Comparison of ENCODE assay signal across 8 cellular contexts in genomic region chr10:102642553-102643345, GRCh38. TPM values are rescaled to one million over a fixed set of nuclear protein-coding genes. Genes with fewer than 3 reads are reported as not detected.
DNase-seq lines count a peak whose midpoint lies in the region; ATAC-seq and TF ChIP-seq lines count a peak whose summit lies in the region.

No MANE protein-coding gene starts in this region.

- WGBS in endodermal cell (ENCODE audit: insufficient coverage in 1 of 2, insufficient read length in 1 of 2), 2 experiments = 0% methylated on average over 13 to 71 of the region's 73 CpGs
- no CpG with 5 or more reads among the region's 73 CpGs for WGBS in mesendoderm (ENCODE audit: extremely low coverage, insufficient coverage, low lambda C conversion rate)

- peaks cover 26% of the 10 kb centered on the region for H3K79me2 ChIP-seq in mesendoderm (ENCODE audit: control insufficient read depth, insufficient read depth, low read length)

- H2AK5ac ChIP-seq in mesendoderm (ENCODE audit: low read length) = no peak overlapping the region

- ATAC-seq in GM18909 (IDR thresholded peaks at IDR 0.05; ENCODE audit: poor library complexity, unreplicated experiment) = peak; percentile 0
- no peak for ATAC-seq in HG02884 (IDR thresholded peaks at IDR 0.05; ENCODE audit: unreplicated experiment)

- H3K4me3 Mint-ChIP-seq in endodermal cell = peak overlapping the region; percentile 85

- H2BK120ac ChIP-seq in mesendoderm (ENCODE audit: low read depth, low read length) = peak overlapping the region; percentile 65

- H3K9me3 ChIP-seq in A673 (ENCODE audit: low read depth, low read length, poor library complexity, severe bottlenecking) = no peaks in the 10 kb centered on the region
- no peaks in the 10 kb centered on the region for H3K9me3 ChIP-seq in endodermal cell (ENCODE audit: control insufficient read depth, low read length)

- H3K27ac ChIP-seq in A673 (ENCODE audit: low read depth, low read length, poor library complexity, severe bottlenecking) (peak overlapping the region; percentile 88), endodermal cell (ENCODE audit: low read depth, low read length) (peak overlapping the region; percentile 94), mesendoderm (ENCODE audit: low read depth, low read length) (peak overlapping the region; percentile 97), substantia nigra (ENCODE audit: low read depth, low read length, poor library complexity, severe bottlenecking) (peak overlapping the region; percentile 99)

- H3K9ac ChIP-seq in endodermal cell (ENCODE audit: extremely low read depth, low read length, poor library complexity, severe bottlenecking) (peak overlapping the region; percentile 85), mesendoderm (ENCODE audit: low read length) (peak overlapping the region; percentile 84)

- no peak overlapping the region for H2BK5ac ChIP-seq in mesendoderm (ENCODE audit: low read length)

- POLR2A ChIA-PET in A673 (lab: Charles Lee; ENCODE audit: low non-redundant PET) = no interaction called here

- no peaks in the 10 kb centered on the region for H3K36me3 Mint-ChIP-seq in endodermal cell (ENCODE audit: low read depth)

- H3K36me3 ChIP-seq in A673 (ENCODE audit: insufficient read depth, low read length, poor library complexity, severe bottlenecking) = no peaks in the 10 kb centered on the region
- H3K36me3 ChIP-seq in endodermal cell (ENCODE audit: control insufficient read depth, insufficient read depth, low read length) = no peaks in the 10 kb centered on the region
- H3K36me3 ChIP-seq in mesendoderm (ENCODE audit: control insufficient read depth, insufficient read depth, low read length) = no peaks in the 10 kb centered on the region

- peak overlapping the region; percentile 89 for H3K23ac ChIP-seq in mesendoderm (ENCODE audit: low read length)

- H3K27me3 Mint-ChIP-seq in endodermal cell (ENCODE audit: insufficient read depth) = no peaks in the 10 kb centered on the region

- peak overlapping the region; percentile 92 for H3K18ac ChIP-seq in mesendoderm (ENCODE audit: low read length)

- DNase-seq in A673 (ENCODE audit: low spot score) = peak; percentile 49
- peak; percentile 37 for DNase-seq in NCI-H146 treated with DMSO at 0.1 percent for 48 hours (lab: John Stamatoyannopoulos, UW; ENCODE audit: unreplicated experiment)
- DNase-seq in activated CD4-positive, alpha-beta T cell treated with anti-CD3 and anti-CD28 coated beads, Interleukin-2, amount 50 U/mL, for 48 hours = peak; percentile 41 to 52
- peak; percentile 81 for DNase-seq in endodermal cell
- DNase-seq in mesendoderm = no peak
- DNase-seq in substantia nigra (lab: John Stamatoyannopoulos, UW) = peak in 32 of 49 donors; percentile 22 to 82 (median 64)

- H3K4me1 Mint-ChIP-seq in endodermal cell = peaks cover 21% of the 10 kb centered on the region

- no TSS peak for BruUV-seq in A673 (replicated peaks; lab: Mats Ljungman, UMichigan)

- no peaks in the 10 kb centered on the region for H3K27me3 ChIP-seq in A673 (replicated peaks; ENCODE audit: insufficient read depth, low read depth, low read length, poor library complexity)
- no peaks in the 10 kb centered on the region for H3K27me3 ChIP-seq in endodermal cell (ENCODE audit: control insufficient read depth, insufficient read depth, low read length, poor library complexity, severe bottlenecking)
- no peaks in the 10 kb centered on the region for H3K27me3 ChIP-seq in mesendoderm (ENCODE audit: insufficient read depth, low read length, poor library complexity)

- peak overlapping the region; percentile 96 for H3K56ac ChIP-seq in mesendoderm (ENCODE audit: low read length)

- no peak overlapping the region for H4K5ac ChIP-seq in mesendoderm (ENCODE audit: low read length)

- peaks cover 5% of the 10 kb centered on the region for H3K79me1 ChIP-seq in mesendoderm (ENCODE audit: low read length)

- peak overlapping the region; percentile 97 for H3K4ac ChIP-seq in mesendoderm (ENCODE audit: low read depth, low read length)

- TF ChIP-seq CTCF in A673 (conservative IDR thresholded peaks at IDR 0.05; ENCODE audit: low read depth, low read length) (no peak), endodermal cell (conservative IDR thresholded peaks at IDR 0.05) (no peak)

- H3K27ac Mint-ChIP-seq in endodermal cell = peak overlapping the region; percentile 97

- CTCF ChIA-PET in A673 (lab: Charles Lee) = interaction anchor here (0.6 kb wide), 2 partner anchors 22 to 79 kb away, joined by 3 to 4 read pairs; no protein-coding TSS in a partner anchor

- peak overlapping the region; percentile 44 for H4K8ac ChIP-seq in mesendoderm (ENCODE audit: low read depth, low read length)

- H3K9me3 Mint-ChIP-seq in endodermal cell = no peaks in the 10 kb centered on the region

- intact Hi-C loops in A673 (cut with micrococcal nuclease; ENCODE audit: unreplicated experiment) = loop anchor here (10.0 kb wide), 1 partner anchor 248 kb away; the partner anchor contains the start of gene NFKB2

- H3K4me3 ChIP-seq in A673 (ENCODE audit: low read depth, low read length, poor library complexity, severe bottlenecking) (peak overlapping the region; percentile 96), endodermal cell (ENCODE audit: low read length) (peak overlapping the region; percentile 82), mesendoderm (ENCODE audit: low read length) (peak overlapping the region; percentile 57)

- peaks cover 14% of the 10 kb centered on the region for H3K4me1 ChIP-seq in A673 (ENCODE audit: insufficient read depth, low read length, poor library complexity, severe bottlenecking)
- peaks cover 5% of the 10 kb centered on the region for H3K4me1 ChIP-seq in endodermal cell (ENCODE audit: control insufficient read depth, insufficient read depth, low read length)
- peaks cover 3% of the 10 kb centered on the region for H3K4me1 ChIP-seq in mesendoderm (ENCODE audit: control insufficient read depth, low read depth, low read length)

- H3K4me2 ChIP-seq in mesendoderm (ENCODE audit: low read length) = peak overlapping the region; percentile 74

- no peak overlapping the region for H2BK15ac ChIP-seq in mesendoderm (replicated peaks; ENCODE audit: low read depth)

RNA-seq across cellular contexts. Expression of gene TRIM8, which starts 1.5 kb away (rescaled TPM):
- total RNA-seq in A673 (2021) = 29.4 and 32.0 TPM in 2 replicates
- 10 to 100 TPM; 27.7 to 32.7 TPM for total RNA-seq in endodermal cell
- 55.6 TPM for polyA plus RNA-seq in endodermal cell (2013, experiment 1 of 2)
- 46.3 TPM for polyA plus RNA-seq in endodermal cell (2013, experiment 2 of 2)
- polyA plus RNA-seq in mesendoderm (2013, experiment 1 of 2) = 22.6 TPM
- 23.2 TPM for polyA plus RNA-seq in mesendoderm (2013, experiment 2 of 2)
